Comparison of ENCODE assay signal across 11 cellular contexts in the genomic region with DNA sequence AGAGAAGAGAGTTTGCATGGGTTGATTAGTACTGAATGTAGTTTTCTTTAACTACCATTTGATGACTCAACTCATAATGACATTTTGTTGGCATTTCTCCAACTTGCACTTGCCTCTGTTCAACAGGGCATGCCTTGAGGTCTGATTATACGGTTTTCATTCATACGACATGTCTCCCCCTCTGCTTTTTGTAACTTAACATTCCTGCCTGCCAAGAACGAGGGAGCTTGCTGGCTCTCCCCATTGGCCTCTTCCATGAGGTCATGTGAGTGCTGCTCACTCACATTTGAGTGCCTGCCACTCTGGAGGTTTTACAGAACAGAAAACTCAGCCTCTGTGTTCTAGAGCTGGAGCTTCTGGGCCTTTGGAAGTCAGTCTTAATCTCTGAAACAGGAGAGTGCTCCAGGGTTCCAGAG. TPM values are rescaled to one million over a fixed set of nuclear protein-coding genes. Genes with fewer than 3 reads are reported as not detected.
DNase-seq lines count a peak whose midpoint lies in the region; ATAC-seq, FAIRE-seq and TF ChIP-seq lines count a peak whose summit lies in the region.
"Had no signal": no experiment of that assay in that cellular context is flagged by ENCODE, and none has a peak within 500 bp of the region (broad histone marks: within the 10 kb centered on the region; RNA-seq: fewer than 3 reads in every experiment).

No MANE protein-coding gene starts in this region.

- no peaks in the 10 kb centered on the region for H3K36me3 ChIP-seq in bronchial epithelial cell (ENCODE audit: control insufficient read depth, insufficient read depth, low read length)
- no peaks in the 10 kb centered on the region for H3K36me3 ChIP-seq in left lung
- no peaks in the 10 kb centered on the region for H3K36me3 ChIP-seq in vagina
- H3K36me3 ChIP-seq: ascending aorta, WERI-Rb-1 had no signal

- intact Hi-C loops in Calu3 (cut with micrococcal nuclease; ENCODE audit: unreplicated experiment) (loop anchor here (5.0 kb wide), 1 partner anchor 33 kb away; no protein-coding TSS in a partner anchor), left lung (cut with DNase I) (no loop called here), vagina (cut with DNase I) (no loop called here)

- CTCF ChIA-PET in Calu3 (lab: Charles Lee): no interaction called here

- H3K9me3 Mint-ChIP-seq in Calu3 (ENCODE audit: low read depth, unreplicated experiment): no peaks in the 10 kb centered on the region

- no peaks in the 10 kb centered on the region for H3K27me3 ChIP-seq in bronchial epithelial cell (ENCODE audit: control insufficient read depth, insufficient read depth, low read length)
- no peaks in the 10 kb centered on the region for H3K27me3 ChIP-seq in left lung
- H3K27me3 ChIP-seq in vagina: no peaks in the 10 kb centered on the region
- H3K27me3 ChIP-seq: ascending aorta had no signal

- H3K9me3 ChIP-seq in left lung (no peaks in the 10 kb centered on the region), vagina (no peaks in the 10 kb centered on the region)
- H3K9me3 ChIP-seq: ascending aorta had no signal

- peak; percentile 36 for ATAC-seq in left lung
- ATAC-seq in GM19463 (IDR thresholded peaks at IDR 0.05; ENCODE audit: unreplicated experiment): no peak

- BruUV-seq in Calu3 (replicated peaks; lab: Mats Ljungman, UMichigan): no TSS peak

- H3K36me3 Mint-ChIP-seq in Calu3 (ENCODE audit: insufficient read depth, unreplicated experiment): no peaks in the 10 kb centered on the region

- peaks cover 25% of the 10 kb centered on the region for H3K4me1 Mint-ChIP-seq in Calu3 (ENCODE audit: low read depth, unreplicated experiment)

- DNase-seq in Calu3: peak; percentile 24
- DNase-seq in NCI-H1436 treated with DMSO at 0.1 percent for 48 hours (lab: John Stamatoyannopoulos, UW): peak; percentile 52
- peak; percentile 88 for DNase-seq in bronchial epithelial cell (ENCODE audit: low read depth)
- DNase-seq in left lung: no peak
- DNase-seq in vagina (ENCODE audit: extremely low spot score in 2 of 2): no peak
- no peak for DNase-seq in GDM1 (lab: John Stamatoyannopoulos, UW)
- DNase-seq in activated effector memory CD4-positive, alpha-beta T cell treated with anti-CD3 and anti-CD28 coated beads, Interleukin-2, amount 50 U/mL, for 16 hours: no peak
- DNase-seq: CD4-positive, alpha-beta memory T cell; WERI-Rb-1 had no signal

- H3K27ac ChIP-seq in left lung (no peak overlapping the region), vagina (no peak overlapping the region)
- H3K27ac ChIP-seq: ascending aorta, WERI-Rb-1 had no signal

- no peaks in the 10 kb centered on the region for H3K27me3 Mint-ChIP-seq in Calu3 (ENCODE audit: unreplicated experiment)
- H3K27me3 Mint-ChIP-seq: CD4-positive, alpha-beta memory T cell had no signal

- H3K27ac Mint-ChIP-seq in Calu3 (ENCODE audit: unreplicated experiment): no peak overlapping the region

- H3K4me3 ChIP-seq in bronchial epithelial cell (ENCODE audit: low read depth, low read length) (no peak overlapping the region), left lung (no peak overlapping the region), vagina (no peak overlapping the region)
- H3K4me3 ChIP-seq: ascending aorta had no signal

- FAIRE-seq in bronchial epithelial cell (lab: Jason Lieb, UNC): peak; percentile 23

- no peak for TF ChIP-seq POLR2A in vagina (IDR thresholded peaks at IDR 0.05)

- H3K4me3 Mint-ChIP-seq in Calu3 (ENCODE audit: low read depth, unreplicated experiment): no peak overlapping the region
- H3K4me3 Mint-ChIP-seq: CD4-positive, alpha-beta memory T cell had no signal

- TF ChIP-seq CTCF in Calu3 (IDR thresholded peaks at IDR 0.05; ENCODE audit: unreplicated experiment) (no peak), bronchial epithelial cell (IDR thresholded peaks at IDR 0.05; ENCODE audit: insufficient read depth, low read length, severe bottlenecking) (no peak), left lung (IDR thresholded peaks at IDR 0.05) (no peak), vagina (IDR thresholded peaks at IDR 0.05) (no peak)

- H3K4me1 ChIP-seq in left lung (no peaks in the 10 kb centered on the region), vagina (peaks cover 25% of the 10 kb centered on the region)
- H3K4me1 ChIP-seq: ascending aorta had no signal

RNA-seq across cellular contexts. Expression of gene MAP2K6, which starts 19.7 kb away (rescaled TPM):
- 8.3 and 13.0 TPM in 2 replicates for total RNA-seq in Calu3 (2022)
- 0.13 and 0.26 TPM in 2 replicates for total RNA-seq in bronchial epithelial cell
- 10 to 100 TPM in 1 of 2 donors, 1 to 10 TPM in 1; 7.2 to 10.9 TPM for total RNA-seq in left lung
- 10.3 TPM for total RNA-seq in vagina

Comparison
In these comparisons a context has a peak if more than half of its experiments do, and no peak if none do; other contexts are left out.
1. DNase-seq: peak in Calu3 (single experiment), NCI-H1436 treated with DMSO at 0.1 percent for 48 hours (single experiment) and bronchial epithelial cell (single experiment); none in left lung (0 of 2), vagina (0 of 2), GDM1 (single experiment) and activated effector memory CD4-positive, alpha-beta T cell treated with anti-CD3 and anti-CD28 coated beads, Interleukin-2, amount 50 U/mL, for 16 hours (single experiment).